In genomic region chr12:41234672-41235071, GRCh38 we compare ENCODE assay signal across 19 cellular contexts. TPM values are rescaled to one million over a fixed set of nuclear protein-coding genes. Genes with fewer than 3 reads are reported as not detected.
"Had no signal": no experiment of that assay in that cellular context is flagged by ENCODE, and none has a peak within 500 bp of the region (broad histone marks: within the 10 kb centered on the region; RNA-seq: fewer than 3 reads in every experiment).

No MANE protein-coding gene starts in this region.

- H3K27ac ChIP-seq: foreskin keratinocyte, uterus had no signal

- H3K9me3 Mint-ChIP-seq: activated naive CD8-positive, alpha-beta T cell treated with anti-CD3 and anti-CD28 coated beads for 36 hours had no signal

- H3K9me3 ChIP-seq: uterus had no signal

- H3K4me3 ChIP-seq: lung, uterus had no signal

- H3K27ac Mint-ChIP-seq: activated naive CD8-positive, alpha-beta T cell treated with anti-CD3 and anti-CD28 coated beads for 36 hours; naive thymus-derived CD8-positive, alpha-beta T cell; progenitor cell of endocrine pancreas; stimulated activated naive B cell treated with anti-CD40 and anti-IgM and Interleukin-4, amounts not matched to agents 10 μg/mL and 1 μg/mL and 100 μg/mL, for 72 hours had no signal

- H3K27me3 Mint-ChIP-seq: progenitor cell of endocrine pancreas; stimulated activated naive B cell treated with anti-CD40 and anti-IgM and Interleukin-4, amounts not matched to agents 10 μg/mL and 1 μg/mL and 100 μg/mL, for 72 hours had no signal

- DNase-seq: activated CD4-positive, alpha-beta T cell treated with anti-CD3 and anti-CD28 coated beads for 1 hour; activated CD4-positive, alpha-beta T cell treated with anti-CD3 and anti-CD28 coated beads, Interleukin-2, amount 50 U/mL, for 1 hour; activated naive CD8-positive, alpha-beta T cell treated with anti-CD3 and anti-CD28 coated beads for 36 hours; activated T-cell treated with anti-CD3 and anti-CD28 coated beads, Interleukin-2, amount 50 U/mL, for 1 hour; central memory CD4-positive, alpha-beta T cell; dermis blood vessel endothelial cell; effector memory CD4-positive, alpha-beta T cell; foreskin keratinocyte; kidney; naive thymus-derived CD8-positive, alpha-beta T cell; stimulated activated CD4-positive, alpha-beta T cell treated with anti-CD3 and anti-CD28 coated beads, Interleukin-2, amount 100 ng/mL, for 48 hours; stimulated activated CD8-positive, alpha-beta memory T cell treated with anti-CD3 and anti-CD28 coated beads, Interleukin-4, amount 100 ng/mL, for 48 hours; stimulated activated naive B cell treated with anti-CD40 and anti-IgM and Interleukin-4, amounts not matched to agents 10 μg/mL and 1 μg/mL and 100 μg/mL, for 72 hours; trophoblast cell; uterus had no signal

- H3K36me3 ChIP-seq: uterus had no signal

- H3K4me1 ChIP-seq: foreskin keratinocyte, uterus had no signal

- H3K4me1 Mint-ChIP-seq: activated naive CD8-positive, alpha-beta T cell treated with anti-CD3 and anti-CD28 coated beads for 36 hours; stimulated activated naive B cell treated with anti-CD40 and anti-IgM and Interleukin-4, amounts not matched to agents 10 μg/mL and 1 μg/mL and 100 μg/mL, for 72 hours had no signal

- H3K36me3 Mint-ChIP-seq: activated naive CD8-positive, alpha-beta T cell treated with anti-CD3 and anti-CD28 coated beads for 36 hours; naive thymus-derived CD8-positive, alpha-beta T cell; stimulated activated naive B cell treated with anti-CD40 and anti-IgM and Interleukin-4, amounts not matched to agents 10 μg/mL and 1 μg/mL and 100 μg/mL, for 72 hours had no signal

- FAIRE-seq: astrocyte, kidney had no signal

- H3K27me3 ChIP-seq: foreskin keratinocyte, uterus had no signal

- H3K4me3 Mint-ChIP-seq: activated naive CD8-positive, alpha-beta T cell treated with anti-CD3 and anti-CD28 coated beads for 36 hours; naive thymus-derived CD8-positive, alpha-beta T cell; stimulated activated naive B cell treated with anti-CD40 and anti-IgM and Interleukin-4, amounts not matched to agents 10 μg/mL and 1 μg/mL and 100 μg/mL, for 72 hours had no signal

RNA-seq across cellular contexts. Expression of gene PDZRN4, which starts 46.6 kb away (rescaled TPM):
- total RNA-seq: activated naive CD8-positive, alpha-beta T cell treated with anti-CD3 and anti-CD28 coated beads for 36 hours; astrocyte; dermis blood vessel endothelial cell; foreskin keratinocyte; naive thymus-derived CD8-positive, alpha-beta T cell; osteocyte had no signal
